Comparison of ENCODE assay signal across 16 cellular contexts in the genomic region with DNA sequence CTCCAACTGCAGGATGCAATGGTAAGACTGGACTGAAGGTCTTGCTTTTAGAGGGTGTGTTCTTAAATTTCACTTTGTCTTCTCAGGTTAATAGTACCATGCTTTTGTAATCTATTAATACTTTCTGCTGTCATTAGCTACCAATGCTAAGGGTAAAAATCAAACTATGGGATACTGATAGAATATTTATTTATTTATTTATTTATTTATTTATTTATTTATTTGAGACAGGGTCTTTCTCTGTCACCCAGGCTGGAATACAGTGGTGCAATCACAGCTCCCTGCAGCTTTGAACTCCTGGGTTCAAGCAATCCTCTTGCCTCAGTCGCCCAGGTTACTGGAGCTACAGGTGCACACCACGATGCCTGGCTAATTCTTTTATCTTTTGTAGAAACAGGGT.
DNase-seq lines count a peak whose midpoint lies in the region; ATAC-seq and TF ChIP-seq lines count a peak whose summit lies in the region.
"Had no signal": no experiment of that assay in that cellular context is flagged by ENCODE, and none has a peak within 500 bp of the region (broad histone marks: within the 10 kb centered on the region; RNA-seq: fewer than 3 reads in every experiment).

No MANE protein-coding gene starts in this region.

- peak overlapping the region; percentile 36 for H3K4me3 Mint-ChIP-seq in Calu3 (ENCODE audit: low read depth, unreplicated experiment)
- peak overlapping the region; percentile 60 for H3K4me3 Mint-ChIP-seq in chondrocyte (ENCODE audit: unreplicated experiment)
- H3K4me3 Mint-ChIP-seq: CD4-positive, alpha-beta T cell had no signal

- TF ChIP-seq POLR2A in upper lobe of left lung (IDR thresholded peaks at IDR 0.05) = no peak

- ATAC-seq in upper lobe of right lung (no peak), upper lobe of left lung (ENCODE audit: low FRiP score in 2 of 2) (no peak)

- H3K27me3 ChIP-seq in PC-9 (ENCODE audit: insufficient read depth, low read depth) (no peaks in the 10 kb centered on the region), upper lobe of right lung (no peaks in the 10 kb centered on the region), upper lobe of left lung (no peaks in the 10 kb centered on the region)

- no peaks in the 10 kb centered on the region for H3K79me2 ChIP-seq in PC-9 (ENCODE audit: low read depth)

- peak overlapping the region; percentile 91 for H3K27ac ChIP-seq in PC-9
- H3K27ac ChIP-seq in mesodermal cell (ENCODE audit: low read depth, low read length, severe bottlenecking) = peak overlapping the region; percentile 87
- H3K27ac ChIP-seq in upper lobe of right lung = no peak overlapping the region
- H3K27ac ChIP-seq in upper lobe of left lung = no peak overlapping the region

- peak overlapping the region; percentile 68 for H3K4me2 ChIP-seq in PC-9

- H3F3A ChIP-seq in PC-9 (ENCODE audit: insufficient read depth, low read depth) = peaks cover 43% of the 10 kb centered on the region

- H3K4me3 ChIP-seq in PC-9 (peak overlapping the region; percentile 1; the same call in 1 of the 2 replicates), mesodermal cell (ENCODE audit: extremely low read depth, insufficient read depth, low read length, poor library complexity, severe bottlenecking) (no peak overlapping the region), upper lobe of right lung (no peak overlapping the region), upper lobe of left lung (no peak overlapping the region)

- no peaks in the 10 kb centered on the region for H3K9me2 ChIP-seq in PC-9 (ENCODE audit: insufficient read depth)

- POLR2A ChIA-PET in PC-9 (lab: Charles Lee; ENCODE audit: unreplicated experiment) = interaction anchor here (0.5 to 1.9 kb wide), 4 partner anchors 39 to 67 kb away, joined by 3 to 11 read pairs (median 6); no protein-coding TSS in a partner anchor

- TF ChIP-seq CTCF in Calu3 (IDR thresholded peaks at IDR 0.05; ENCODE audit: unreplicated experiment) (no peak), PC-9 (conservative IDR thresholded peaks at IDR 0.05) (no peak), chondrocyte (IDR thresholded peaks at IDR 0.05) (no peak), upper lobe of right lung (IDR thresholded peaks at IDR 0.05) (no peak), upper lobe of left lung (IDR thresholded peaks at IDR 0.05) (no peak)

- peaks cover 44% of the 10 kb centered on the region for H3K4me1 ChIP-seq in PC-9 (replicated peaks; ENCODE audit: insufficient read depth)
- peaks cover 8% of the 10 kb centered on the region for H3K4me1 ChIP-seq in mesodermal cell (ENCODE audit: control insufficient read depth, insufficient read depth, low read length, poor library complexity, severe bottlenecking)
- H3K4me1 ChIP-seq in upper lobe of right lung = no peaks in the 10 kb centered on the region
- H3K4me1 ChIP-seq in upper lobe of left lung = peaks cover 0 to 5% (median 0%) of the 10 kb centered on the region in 4 donors

- peaks cover 38% of the 10 kb centered on the region for H3K4me1 Mint-ChIP-seq in Calu3 (ENCODE audit: low read depth, unreplicated experiment)
- H3K4me1 Mint-ChIP-seq in chondrocyte (ENCODE audit: low read depth) = peaks cover 22% of the 10 kb centered on the region

- CTCF ChIA-PET in Calu3 (lab: Charles Lee) (interaction anchor here (1.1 to 1.5 kb wide), 4 partner anchors 39 to 67 kb away, joined by 3 to 8 read pairs (median 4); no protein-coding TSS in a partner anchor), PC-9 (lab: Charles Lee) (interaction anchor here (0.6 kb wide), 2 partner anchors 109 to 314 kb away, joined by 5 to 6 read pairs; no protein-coding TSS in a partner anchor)

- no peaks in the 10 kb centered on the region for H4K20me1 ChIP-seq in PC-9 (ENCODE audit: insufficient read depth)

- intact Hi-C loops in Calu3 (cut with micrococcal nuclease; ENCODE audit: unreplicated experiment) = loop anchor here (2.0 to 5.0 kb wide), 3 partner anchors 40 to 65 kb away; no protein-coding TSS in a partner anchor
- intact Hi-C loops in PC-9 (cut with micrococcal nuclease; ENCODE audit: unreplicated experiment) = loop anchor here (2.0 kb wide), 2 partner anchors 40 to 66 kb away; no protein-coding TSS in a partner anchor
- intact Hi-C loops in upper lobe of right lung (cut with DNase I) = no loop called here

- DNase-seq in Calu3 (no peak), PC-9 (no peak), chondrocyte (ENCODE audit: low spot score) (no peak), HPDE6-E6E7 (ENCODE audit: extremely low spot score) (no peak), upper lobe of right lung (no peak), upper lobe of left lung (no peak), middle frontal gyrus (ENCODE audit: extremely low spot score, low spot score) (no peak)
- DNase-seq: AML-193; CD4-positive, alpha-beta T cell; DMS79; NCI-H1105 treated with DMSO at 0.1 percent for 48 hours; NCI-H187; NCI-H2171; NCI-H446 treated with DMSO at 0.1 percent for 48 hours; NCI-H748 treated with DMSO at 0.1 percent for 48 hours had no signal

- 86% methylated on average over 1 of the region's 2 CpGs; no CpG with 5 or more reads in 1 of the 2 experiments for WGBS in mesodermal cell (ENCODE audit: insufficient coverage in 2 of 2), 2 experiments
- WGBS in upper lobe of left lung, 2 donors = 97 to 100% methylated on average over 2 of the region's 2 CpGs

- peak overlapping the region; percentile 95 for H3K27ac Mint-ChIP-seq in Calu3 (ENCODE audit: unreplicated experiment)
- H3K27ac Mint-ChIP-seq in chondrocyte (ENCODE audit: unreplicated experiment) = peak overlapping the region; percentile 96
- H3K27ac Mint-ChIP-seq: CD4-positive, alpha-beta T cell had no signal

- H3K27me3 Mint-ChIP-seq in Calu3 (ENCODE audit: unreplicated experiment) (peaks cover 9% of the 10 kb centered on the region), chondrocyte (ENCODE audit: low read depth) (no peaks in the 10 kb centered on the region)
- H3K27me3 Mint-ChIP-seq: CD4-positive, alpha-beta T cell had no signal

- no TSS peak for BruUV-seq in Calu3 (replicated peaks; lab: Mats Ljungman, UMichigan)
- BruUV-seq in PC-9 (replicated peaks; lab: Mats Ljungman, UMichigan) = TSS peak; percentile 94

- peak overlapping the region; percentile 32; the same call in 1 of the 2 replicates for H2AFZ ChIP-seq in PC-9

- H3K36me3 Mint-ChIP-seq in Calu3 (ENCODE audit: insufficient read depth, unreplicated experiment) (peaks cover 12% of the 10 kb centered on the region), chondrocyte (ENCODE audit: low read depth) (peaks cover 2% of the 10 kb centered on the region)

- H3K9me3 Mint-ChIP-seq in Calu3 (ENCODE audit: low read depth, unreplicated experiment) = no peaks in the 10 kb centered on the region
- H3K9me3 Mint-ChIP-seq in chondrocyte (ENCODE audit: low read depth) = peaks cover 6% of the 10 kb centered on the region
- H3K9me3 Mint-ChIP-seq: CD4-positive, alpha-beta T cell had no signal

- H3K36me3 ChIP-seq in PC-9 (ENCODE audit: low read depth) = no peaks in the 10 kb centered on the region
- no peaks in the 10 kb centered on the region for H3K36me3 ChIP-seq in mesodermal cell (ENCODE audit: control insufficient read depth, insufficient read depth, low read length)
- no peaks in the 10 kb centered on the region for H3K36me3 ChIP-seq in upper lobe of right lung
- H3K36me3 ChIP-seq in upper lobe of left lung = no peaks in the 10 kb centered on the region

- no peak for TF ChIP-seq EP300 in upper lobe of left lung (IDR thresholded peaks at IDR 0.05)

- peaks cover 19% of the 10 kb centered on the region for H3K9me3 ChIP-seq in PC-9 (ENCODE audit: insufficient read depth, low read depth)
- no peaks in the 10 kb centered on the region for H3K9me3 ChIP-seq in mesodermal cell (ENCODE audit: control insufficient read depth, low read length)
- H3K9me3 ChIP-seq in upper lobe of right lung = no peaks in the 10 kb centered on the region
- H3K9me3 ChIP-seq in upper lobe of left lung = peaks cover 0 to 5% (median 0%) of the 10 kb centered on the region in 4 donors

Comparison
In these comparisons a context has a peak if more than half of its experiments do, and no peak if none do; other contexts are left out.
1. H3K27ac ChIP-seq: peak in PC-9 (single experiment) and mesodermal cell (single experiment); none in upper lobe of right lung (single experiment) and upper lobe of left lung (0 of 4).